In the genomic region with DNA sequence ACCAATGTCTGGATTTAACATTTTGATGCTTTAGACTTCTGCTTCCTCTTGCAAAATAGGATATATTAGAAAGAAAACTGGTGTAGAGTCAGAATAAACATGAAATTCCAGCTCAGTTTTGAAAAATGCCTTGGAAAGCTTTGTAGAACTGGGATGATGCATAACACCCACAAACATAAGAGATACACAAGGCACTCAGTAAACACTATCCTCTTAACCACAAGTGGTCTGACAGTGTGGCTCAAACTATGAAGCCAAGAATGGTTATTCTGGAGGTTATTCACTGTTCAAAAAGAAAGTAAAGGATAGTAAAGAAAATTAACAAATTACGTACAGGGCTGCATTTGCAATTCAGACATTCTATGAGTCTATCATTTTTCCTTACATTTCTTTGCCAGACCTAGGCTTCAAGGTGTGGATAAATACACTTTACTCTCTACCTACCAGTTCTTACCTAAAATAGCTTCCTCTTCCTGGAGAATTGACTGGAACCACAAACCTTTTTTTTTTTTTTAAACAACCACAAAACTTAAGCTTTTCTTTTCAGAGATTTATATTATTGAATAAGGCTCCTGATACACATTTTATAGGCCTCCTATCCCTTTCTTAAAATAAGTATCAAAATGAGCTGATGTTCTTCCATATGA, we compare ENCODE assay signal across 10 cellular contexts. TPM values are rescaled to one million over a fixed set of nuclear protein-coding genes. Genes with fewer than 3 reads are reported as not detected.
A peak's percentile ranks its signal among the peaks of the same experiment; 100 is the strongest.
DNase-seq lines count a peak whose midpoint lies in the region; ATAC-seq and TF ChIP-seq lines count a peak whose summit lies in the region.
"Had no signal": no experiment of that assay in that cellular context is flagged by ENCODE, and none has a peak within 500 bp of the region (broad histone marks: within the 10 kb centered on the region; RNA-seq: fewer than 3 reads in every experiment).

No MANE protein-coding gene starts in this region.

- intact Hi-C loops in spleen (cut with DNase I; ENCODE audit: low total_unique reads), result no loop called here

- no peaks in the 10 kb centered on the region for H3K9me3 ChIP-seq in CD4-positive, CD25-positive, alpha-beta regulatory T cell (ENCODE audit: control insufficient read depth in 2 of 2, low read length in 2 of 2)
- H3K9me3 ChIP-seq in adipocyte (ENCODE audit: control insufficient read depth, low read length) (no peaks in the 10 kb centered on the region), spleen (no peaks in the 10 kb centered on the region)
- H3K9me3 ChIP-seq: SJCRH30 had no signal

- H3K36me3 ChIP-seq in CD4-positive, CD25-positive, alpha-beta regulatory T cell (ENCODE audit: control insufficient read depth, insufficient read depth, low read length), result peaks cover 3% of the 10 kb centered on the region
- H3K36me3 ChIP-seq in adipocyte (ENCODE audit: control insufficient read depth, insufficient read depth, low read length, severe bottlenecking) (peaks cover 8% of the 10 kb centered on the region), spleen (peaks cover 0 to 31% (median 10%) of the 10 kb centered on the region in 6 donors)

- H3K9ac ChIP-seq in adipocyte (ENCODE audit: low read length), result peak overlapping the region; percentile 32

- ATAC-seq in CD4-positive, CD25-positive, alpha-beta regulatory T cell (ENCODE audit: low read depth in 2 of 2), result no peak
- no peak for ATAC-seq in memory B cell (ENCODE audit: low read depth)
- no peak for ATAC-seq in stimulated activated naive CD8-positive, alpha-beta T cell treated with anti-CD3 and anti-CD28 coated beads, Interleukin-15, amount 100 ng/mL, for 72 hours
- no peak for ATAC-seq in HG03354 (IDR thresholded peaks at IDR 0.05; ENCODE audit: poor library complexity, severe bottlenecking, unreplicated experiment)
- no peak for ATAC-seq in GM19463 (IDR thresholded peaks at IDR 0.05; ENCODE audit: unreplicated experiment)

- H3K27me3 ChIP-seq in CD4-positive, CD25-positive, alpha-beta regulatory T cell (ENCODE audit: control insufficient read depth, insufficient read depth, low read length), result no peaks in the 10 kb centered on the region
- H3K27me3 ChIP-seq in adipocyte (replicated peaks; ENCODE audit: control insufficient read depth, insufficient read depth, low read length) (no peaks in the 10 kb centered on the region), spleen (replicated peaks in 1 of 7) (no peaks in the 10 kb centered on the region)
- H3K27me3 ChIP-seq: SJCRH30 had no signal

- DNase-seq in CD4-positive, CD25-positive, alpha-beta regulatory T cell, result peak in 2 of 3 donors; percentile 9
- DNase-seq in ELR (ENCODE audit: low read depth) (peak; percentile 49), adipocyte (ENCODE audit: low read depth) (peak; percentile 48), memory B cell (ENCODE audit: low spot score in 2 of 2) (no peak), spleen (no peak)
- no peak for DNase-seq in stimulated activated naive CD8-positive, alpha-beta T cell treated with anti-CD3 and anti-CD28 coated beads, Interleukin-15, amount 100 ng/mL, for 72 hours
- DNase-seq: SJCRH30, substantia nigra had no signal

- peaks cover 7% of the 10 kb centered on the region for H3K36me3 Mint-ChIP-seq in CD4-positive, CD25-positive, alpha-beta regulatory T cell
- H3K36me3 Mint-ChIP-seq in memory B cell, result peaks cover 17% of the 10 kb centered on the region

- peak overlapping the region in 2 of 3 donors; percentile 57 to 69 for H3K27ac Mint-ChIP-seq in CD4-positive, CD25-positive, alpha-beta regulatory T cell
- H3K27ac Mint-ChIP-seq in memory B cell, result peak overlapping the region; percentile 64
- no peak overlapping the region for H3K27ac Mint-ChIP-seq in stimulated activated naive CD8-positive, alpha-beta T cell treated with anti-CD3 and anti-CD28 coated beads, Interleukin-15, amount 100 ng/mL, for 72 hours

- H3K4me1 Mint-ChIP-seq in CD4-positive, CD25-positive, alpha-beta regulatory T cell, result peaks cover 20 to 40% (median 35%) of the 10 kb centered on the region in 4 donors
- H3K4me1 Mint-ChIP-seq in memory B cell, result peaks cover 9% of the 10 kb centered on the region
- H3K4me1 Mint-ChIP-seq in stimulated activated naive CD8-positive, alpha-beta T cell treated with anti-CD3 and anti-CD28 coated beads, Interleukin-15, amount 100 ng/mL, for 72 hours, result peaks cover 18% of the 10 kb centered on the region

- no peaks in the 10 kb centered on the region for H3K27me3 Mint-ChIP-seq in CD4-positive, CD25-positive, alpha-beta regulatory T cell
- no peaks in the 10 kb centered on the region for H3K27me3 Mint-ChIP-seq in memory B cell
- H3K27me3 Mint-ChIP-seq in stimulated activated naive CD8-positive, alpha-beta T cell treated with anti-CD3 and anti-CD28 coated beads, Interleukin-15, amount 100 ng/mL, for 72 hours, result no peaks in the 10 kb centered on the region

- H3K9me3 Mint-ChIP-seq in CD4-positive, CD25-positive, alpha-beta regulatory T cell, result no peaks in the 10 kb centered on the region
- peaks cover 2% of the 10 kb centered on the region for H3K9me3 Mint-ChIP-seq in memory B cell
- H3K9me3 Mint-ChIP-seq in stimulated activated naive CD8-positive, alpha-beta T cell treated with anti-CD3 and anti-CD28 coated beads, Interleukin-15, amount 100 ng/mL, for 72 hours, result peaks cover 0 to 3% of the 10 kb centered on the region in 2 donors

- peak overlapping the region; percentile 7 for H3K4me3 ChIP-seq in CD4-positive, CD25-positive, alpha-beta regulatory T cell (ENCODE audit: low read depth, low read length)
- H3K4me3 ChIP-seq in adipocyte (ENCODE audit: low read length), result no peak overlapping the region
- H3K4me3 ChIP-seq in spleen, result no peak overlapping the region
- H3K4me3 ChIP-seq: SJCRH30 had no signal

- no peak for TF ChIP-seq POLR2A in spleen (IDR thresholded peaks at IDR 0.05)

- peaks cover 19% of the 10 kb centered on the region for H3K4me1 ChIP-seq in CD4-positive, CD25-positive, alpha-beta regulatory T cell (ENCODE audit: control insufficient read depth, insufficient read depth, low read length, poor library complexity, severe bottlenecking)
- H3K4me1 ChIP-seq in adipocyte (ENCODE audit: control insufficient read depth, insufficient read depth, low read length) (peaks cover 43% of the 10 kb centered on the region), spleen (peaks cover 0 to 51% (median 21%) of the 10 kb centered on the region in 6 donors)
- H3K4me1 ChIP-seq: SJCRH30 had no signal

- no peak overlapping the region for H3K27ac ChIP-seq in CD4-positive, CD25-positive, alpha-beta regulatory T cell (ENCODE audit: insufficient read depth, low read length, poor library complexity, severe bottlenecking)
- H3K27ac ChIP-seq in spleen, result peak overlapping the region in 2 of 8 donors; percentile 45 to 55
- H3K27ac ChIP-seq: SJCRH30 had no signal

- H3K4me3 Mint-ChIP-seq in CD4-positive, CD25-positive, alpha-beta regulatory T cell, result peak overlapping the region in 3 of 4 donors; percentile 39 to 79 (median 40)
- H3K4me3 Mint-ChIP-seq in memory B cell, result no peak overlapping the region
- peak overlapping the region in 1 of 2 donors; percentile 57 for H3K4me3 Mint-ChIP-seq in stimulated activated naive CD8-positive, alpha-beta T cell treated with anti-CD3 and anti-CD28 coated beads, Interleukin-15, amount 100 ng/mL, for 72 hours

- TF ChIP-seq CTCF in spleen (IDR thresholded peaks at IDR 0.05 in 8 of 11, conservative IDR thresholded peaks at IDR 0.05 in 3 of 11), result no peak

- 82 to 96% (median 93%) methylated on average over 1 of the region's 1 CpG for WGBS in spleen, 5 donors

RNA-seq across cellular contexts. Expression of gene RSBN1L, which starts 9.0 kb away (rescaled TPM):
- total RNA-seq in CD4-positive, CD25-positive, alpha-beta regulatory T cell, result 31.8 TPM
- 1 to 10 TPM; 7.3 to 9.8 (median 8.0) TPM for polyA plus RNA-seq in CD4-positive, CD25-positive, alpha-beta regulatory T cell
- total RNA-seq in spleen, result 10 to 100 TPM; 25.5 to 32.5 (median 29.0) TPM
- polyA plus RNA-seq in spleen, result 10 to 100 TPM in 1 of 3 donors, 1 to 10 TPM in 2; 9.4 to 12.3 (median 9.6) TPM

Comparison
In these comparisons a context has a peak if more than half of its experiments do, and no peak if none do; other contexts are left out.
1. DNase-seq: peak in CD4-positive, CD25-positive, alpha-beta regulatory T cell (2 of 3), ELR (single experiment) and adipocyte (single experiment); none in memory B cell (0 of 2), stimulated activated naive CD8-positive, alpha-beta T cell treated with anti-CD3 and anti-CD28 coated beads, Interleukin-15, amount 100 ng/mL, for 72 hours (0 of 2) and spleen (single experiment).
2. H3K27ac Mint-ChIP-seq: peak in CD4-positive, CD25-positive, alpha-beta regulatory T cell (2 of 3) and memory B cell (single experiment); none in stimulated activated naive CD8-positive, alpha-beta T cell treated with anti-CD3 and anti-CD28 coated beads, Interleukin-15, amount 100 ng/mL, for 72 hours (0 of 2).